ENCODE assay signal across 17 cellular contexts in genomic region chr20:36086767-36087166, GRCh38.
DNase-seq lines count a peak whose midpoint lies in the region; ATAC-seq and TF ChIP-seq lines count a peak whose summit lies in the region.
"Had no signal": no experiment of that assay in that cellular context is flagged by ENCODE, and none has a peak within 500 bp of the region (broad histone marks: within the 10 kb centered on the region; RNA-seq: fewer than 3 reads in every experiment).

No MANE protein-coding gene starts in this region.

- no peak overlapping the region for H3K27ac ChIP-seq in body of pancreas
- H3K27ac ChIP-seq in mesendoderm (ENCODE audit: low read depth, low read length): no peak overlapping the region
- H3K27ac ChIP-seq in brain microvascular endothelial cell: no peak overlapping the region
- H3K27ac ChIP-seq: heart left ventricle had no signal

- no peak overlapping the region for H4K8ac ChIP-seq in mesendoderm (ENCODE audit: low read depth, low read length)

- H3K4me2 ChIP-seq in mesendoderm (ENCODE audit: low read length): no peak overlapping the region

- H3K4ac ChIP-seq in mesendoderm (ENCODE audit: low read depth, low read length): no peak overlapping the region

- no peak overlapping the region for H2AK5ac ChIP-seq in mesendoderm (ENCODE audit: low read length)

- no peaks in the 10 kb centered on the region for H3K79me2 ChIP-seq in mesendoderm (ENCODE audit: control insufficient read depth, insufficient read depth, low read length)

- no peak overlapping the region for H3K23ac ChIP-seq in mesendoderm (ENCODE audit: low read length)

- H3K79me1 ChIP-seq in mesendoderm (ENCODE audit: low read length): no peaks in the 10 kb centered on the region

- no peaks in the 10 kb centered on the region for H3K36me3 ChIP-seq in body of pancreas (replicated peaks in 1 of 2; ENCODE audit: insufficient read depth in 1 of 2, low read depth in 2 of 2)
- H3K36me3 ChIP-seq in mesendoderm (ENCODE audit: control insufficient read depth, insufficient read depth, low read length): no peaks in the 10 kb centered on the region
- H3K36me3 ChIP-seq in BE2C: no peaks in the 10 kb centered on the region
- no peaks in the 10 kb centered on the region for H3K36me3 ChIP-seq in brain microvascular endothelial cell (replicated peaks)
- H3K36me3 ChIP-seq: heart left ventricle had no signal

- peak; percentile 35 for DNase-seq in SIG-M5 treated with dmso at 0.1 percent for 504 hours (lab: John Stamatoyannopoulos, UW; ENCODE audit: unreplicated experiment)
- no peak for DNase-seq in SIG-M5 (lab: John Stamatoyannopoulos, UW)
- DNase-seq in body of pancreas: no peak
- DNase-seq in mesendoderm: peak; percentile 60
- DNase-seq in BE2C: no peak
- DNase-seq in brain microvascular endothelial cell: no peak
- no peak for DNase-seq in DMS 273 treated with DMSO at 0.1 percent for 48 hours (lab: John Stamatoyannopoulos, UW)
- DNase-seq: activated B cell treated with CpG ODN at 0.5 μM for 24 hours; activated CD8-positive, alpha-beta memory T cell treated with anti-CD3 and anti-CD28 coated beads, Interleukin-2, amount 50 U/mL, for 48 hours; central memory CD4-positive, alpha-beta T cell; GDM1; heart left ventricle; left cardiac atrium; NCI-H187; NCI-H748 treated with DMSO at 0.1 percent for 48 hours; stimulated activated naive CD8-positive, alpha-beta T cell treated with anti-CD3 and anti-CD28 coated beads, Interleukin-15, amount 100 ng/mL, for 72 hours had no signal

- 32 to 33% methylated on average over 2 of the region's 2 CpGs for WGBS in body of pancreas, 2 donors
- no CpG with 5 or more reads among the region's 2 CpGs for WGBS in mesendoderm (ENCODE audit: extremely low coverage, insufficient coverage, low lambda C conversion rate)

- no peak overlapping the region for H2BK120ac ChIP-seq in mesendoderm (ENCODE audit: low read depth, low read length)

- in situ Hi-C loops in brain microvascular endothelial cell (cut with HindIII; ENCODE audit: low pct_ligation_motif_present, low sequenced_read_pairs): no loop called here

- no peaks in the 10 kb centered on the region for H3K9me3 ChIP-seq in body of pancreas
- H3K9me3 ChIP-seq in BE2C: no peaks in the 10 kb centered on the region

- ATAC-seq in body of pancreas (peak; percentile 31), HG03108 (IDR thresholded peaks at IDR 0.05; ENCODE audit: unreplicated experiment) (no peak)
- ATAC-seq: heart left ventricle; left cardiac atrium; stimulated activated naive CD8-positive, alpha-beta T cell treated with anti-CD3 and anti-CD28 coated beads, Interleukin-15, amount 100 ng/mL, for 72 hours had no signal

- peaks cover 13% of the 10 kb centered on the region for H3K4me1 ChIP-seq in body of pancreas
- peaks cover 4% of the 10 kb centered on the region for H3K4me1 ChIP-seq in mesendoderm (ENCODE audit: control insufficient read depth, low read depth, low read length)
- H3K4me1 ChIP-seq in BE2C: no peaks in the 10 kb centered on the region

- no peak overlapping the region for H2BK15ac ChIP-seq in mesendoderm (replicated peaks; ENCODE audit: low read depth)

- no peak for TF ChIP-seq CTCF in body of pancreas (IDR thresholded peaks at IDR 0.05)
- TF ChIP-seq CTCF in BE2C (IDR thresholded peaks at IDR 0.05; ENCODE audit: low read depth, low read length): no peak
- no peak for TF ChIP-seq CTCF in brain microvascular endothelial cell (IDR thresholded peaks at IDR 0.05; ENCODE audit: low read depth, low read length, missing control alignments)

- H3K27me3 ChIP-seq in body of pancreas (no peaks in the 10 kb centered on the region), mesendoderm (ENCODE audit: insufficient read depth, low read length, poor library complexity) (no peaks in the 10 kb centered on the region), BE2C (peaks cover 7% of the 10 kb centered on the region), brain microvascular endothelial cell (replicated peaks) (no peaks in the 10 kb centered on the region)

- intact Hi-C loops in body of pancreas (cut with DNase I): no loop called here

- no peak overlapping the region for H4K5ac ChIP-seq in mesendoderm (ENCODE audit: low read length)

- TF ChIP-seq POLR2A in body of pancreas (IDR thresholded peaks at IDR 0.05): no peak

- H2BK5ac ChIP-seq in mesendoderm (ENCODE audit: low read length): no peak overlapping the region

- no peak overlapping the region for H3K4me3 ChIP-seq in body of pancreas
- no peak overlapping the region for H3K4me3 ChIP-seq in mesendoderm (ENCODE audit: low read length)
- H3K4me3 ChIP-seq in BE2C (ENCODE audit: low read depth, low read length): no peak overlapping the region
- no peak overlapping the region for H3K4me3 ChIP-seq in brain microvascular endothelial cell (ENCODE audit: low read depth, low read length)
- H3K4me3 ChIP-seq: heart left ventricle had no signal

- H3K56ac ChIP-seq in mesendoderm (ENCODE audit: low read length): peak overlapping the region; percentile 28

- H3K18ac ChIP-seq in mesendoderm (ENCODE audit: low read length): no peak overlapping the region

- no peak overlapping the region for H3K9ac ChIP-seq in mesendoderm (ENCODE audit: low read length)

Comparison
In these comparisons a context has a peak if more than half of its experiments do, and no peak if none do; other contexts are left out.
1. DNase-seq: peak in SIG-M5 treated with dmso at 0.1 percent for 504 hours (single experiment) and mesendoderm (single experiment); none in SIG-M5 (single experiment), body of pancreas (0 of 4), BE2C (single experiment), brain microvascular endothelial cell (single experiment) and DMS 273 treated with DMSO at 0.1 percent for 48 hours (single experiment).